In the genomic region with DNA sequence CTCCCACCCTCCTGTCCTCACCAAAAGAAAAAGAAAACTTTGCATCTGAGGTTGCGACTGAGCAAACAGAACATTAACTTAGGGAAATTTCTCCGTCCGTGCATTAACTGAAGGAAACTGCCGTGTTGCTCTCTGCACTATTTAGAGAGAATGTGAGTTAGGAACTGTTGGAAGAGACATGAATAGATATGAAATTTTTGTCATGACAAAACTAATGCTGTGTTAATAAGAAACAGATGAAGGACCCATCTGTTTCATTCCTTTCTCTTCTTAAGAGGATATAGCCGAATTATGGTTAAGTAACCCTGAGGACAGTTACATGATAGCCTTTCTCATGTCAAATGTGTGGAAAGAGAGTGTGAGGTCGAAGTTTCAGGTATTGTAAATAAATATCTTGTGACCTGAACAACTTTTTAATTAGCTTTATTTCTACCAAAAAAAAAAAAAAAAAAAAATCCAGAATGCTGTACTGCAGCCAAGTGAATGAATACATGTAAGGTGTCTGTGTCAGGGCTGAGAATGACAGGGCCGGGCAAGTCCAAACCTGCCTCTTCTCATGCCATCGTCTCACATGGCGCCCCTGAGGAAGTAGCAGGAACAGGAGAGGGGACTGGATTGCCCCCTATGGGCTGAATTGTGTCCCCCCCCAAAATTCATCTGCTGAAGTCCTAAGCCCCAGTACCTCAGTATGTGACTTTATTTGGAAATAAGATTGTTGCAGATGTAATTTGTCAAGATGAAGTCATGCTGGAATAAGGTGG, we compare ENCODE assay signal across 9 cellular contexts. TPM values are rescaled to one million over a fixed set of nuclear protein-coding genes. Genes with fewer than 3 reads are reported as not detected.
DNase-seq lines count a peak whose midpoint lies in the region; ATAC-seq and TF ChIP-seq lines count a peak whose summit lies in the region.
"Had no signal": no experiment of that assay in that cellular context is flagged by ENCODE, and none has a peak within 500 bp of the region (broad histone marks: within the 10 kb centered on the region; RNA-seq: fewer than 3 reads in every experiment).

No MANE protein-coding gene starts in this region.

- CTCF ChIA-PET in WTC11 (lab: Charles Lee): interaction anchor here (0.5 to 0.6 kb wide), 2 partner anchors 24 to 45 kb away, joined by 3 to 6 read pairs; no protein-coding TSS in a partner anchor
- CTCF ChIA-PET in CD4-positive, alpha-beta memory T cell (lab: Charles Lee; ENCODE audit: partially characterized antibody): no interaction called here

- H3K4me3 Mint-ChIP-seq in WTC11 (no peak overlapping the region), mesothelial cell of epicardium (no peak overlapping the region)
- H3K4me3 Mint-ChIP-seq in CD4-positive, alpha-beta memory T cell: no peak overlapping the region

- H3K27ac Mint-ChIP-seq in WTC11 (peak overlapping the region; percentile 14; the same call in 1 of the 2 replicates), mesothelial cell of epicardium (peak overlapping the region; percentile 51)
- no peak overlapping the region for H3K27ac Mint-ChIP-seq in CD4-positive, alpha-beta memory T cell

- H3K36me3 Mint-ChIP-seq in WTC11: peaks cover 2% of the 10 kb centered on the region
- H3K36me3 Mint-ChIP-seq in mesothelial cell of epicardium: peaks cover 1% of the 10 kb centered on the region
- no peaks in the 10 kb centered on the region for H3K36me3 Mint-ChIP-seq in CD4-positive, alpha-beta memory T cell

- POLR2A ChIA-PET in WTC11 (lab: Charles Lee): no interaction called here
- POLR2A ChIA-PET in CD4-positive, alpha-beta memory T cell (lab: Charles Lee; ENCODE audit: partially characterized antibody): no interaction called here

- peak; percentile 70 for DNase-seq in GM03348 (ENCODE audit: low spot score)
- DNase-seq in MG63: peak; percentile 57
- DNase-seq in WTC11 (ENCODE audit: low spot score): no peak
- DNase-seq in mesothelial cell of epicardium (ENCODE audit: low spot score in 2 of 2, unreplicated experiment in 2 of 2): no peak
- DNase-seq in CD4-positive, alpha-beta memory T cell: no peak
- DNase-seq in activated T-cell treated with anti-CD3 and anti-CD28 coated beads, Interleukin-2, amount 50 U/mL, for 48 hours: no peak
- no peak for DNase-seq in activated effector memory CD4-positive, alpha-beta T cell treated with anti-CD3 and anti-CD28 coated beads, Interleukin-2, amount 50 U/mL, for 16 hours
- DNase-seq: stimulated activated CD4-positive, alpha-beta T cell treated with anti-CD3 and anti-CD28 coated beads, Interleukin-4, amount 100 ng/mL, for 4 hours had no signal

- no peaks in the 10 kb centered on the region for H3K36me3 ChIP-seq in MG63
- no peaks in the 10 kb centered on the region for H3K36me3 ChIP-seq in CD4-positive, alpha-beta memory T cell (ENCODE audit: insufficient read depth, low read length)

- H3K27me3 Mint-ChIP-seq in WTC11 (ENCODE audit: low read depth) (peaks cover 18% of the 10 kb centered on the region), mesothelial cell of epicardium (ENCODE audit: low read depth) (no peaks in the 10 kb centered on the region)
- peaks cover 5 to 12% of the 10 kb centered on the region in 2 donors for H3K27me3 Mint-ChIP-seq in CD4-positive, alpha-beta memory T cell

- no peaks in the 10 kb centered on the region for H3K27me3 ChIP-seq in MG63
- no peaks in the 10 kb centered on the region for H3K27me3 ChIP-seq in CD4-positive, alpha-beta memory T cell (ENCODE audit: insufficient read depth, low read length)

- H3K4me1 Mint-ChIP-seq in WTC11 (peaks cover 38% of the 10 kb centered on the region), mesothelial cell of epicardium (peaks cover 21% of the 10 kb centered on the region)
- H3K4me1 Mint-ChIP-seq in CD4-positive, alpha-beta memory T cell: peaks cover 2 to 6% (median 3%) of the 10 kb centered on the region in 4 donors

- ATAC-seq in WTC11 (peak; percentile 32), HG02610 (IDR thresholded peaks at IDR 0.05; ENCODE audit: unreplicated experiment) (no peak)

- H3K9me3 Mint-ChIP-seq in WTC11: peaks cover 5% of the 10 kb centered on the region
- H3K9me3 Mint-ChIP-seq in mesothelial cell of epicardium: peaks cover 5% of the 10 kb centered on the region
- H3K9me3 Mint-ChIP-seq in CD4-positive, alpha-beta memory T cell: peaks cover 0 to 2% (median 0%) of the 10 kb centered on the region in 8 donors

- H3K9me3 ChIP-seq in MG63: no peaks in the 10 kb centered on the region; the same call in 1 of the 2 replicates
- H3K9me3 ChIP-seq in CD4-positive, alpha-beta memory T cell (ENCODE audit: control insufficient read depth in 1 of 2, low read length in 2 of 2): no peaks in the 10 kb centered on the region

- no peak overlapping the region for H3K4me3 ChIP-seq in MG63
- no peak overlapping the region for H3K4me3 ChIP-seq in CD4-positive, alpha-beta memory T cell (ENCODE audit: low read length in 2 of 2)

- no peaks in the 10 kb centered on the region for H3K4me1 ChIP-seq in CD4-positive, alpha-beta memory T cell (ENCODE audit: insufficient read depth, low read length)

- no peak overlapping the region for H3K27ac ChIP-seq in CD4-positive, alpha-beta memory T cell (ENCODE audit: low read depth, low read length)

- TF ChIP-seq CTCF in WTC11 (IDR thresholded peaks at IDR 0.05): no peak
- no peak for TF ChIP-seq CTCF in mesothelial cell of epicardium (IDR thresholded peaks at IDR 0.05; ENCODE audit: unreplicated experiment)

- intact Hi-C loops in CD4-positive, alpha-beta memory T cell (cut with micrococcal nuclease): no loop called here

TF ChIP-seq in WTC11, 78 proteins besides CTCF, POLR2A, EP300 and RAD21 (continues in another document):
- TF ChIP-seq NFATC4 (CRISPR knock-in tag; IDR thresholded peaks at IDR 0.05) (no peak), FOXK1 (CRISPR knock-in tag; IDR thresholded peaks at IDR 0.05) (no peak), ETV6 (CRISPR knock-in tag; IDR thresholded peaks at IDR 0.05) (no peak), GTF2I (CRISPR knock-in tag; conservative IDR thresholded peaks at IDR 0.05) (no peak), CREM (CRISPR knock-in tag; IDR thresholded peaks at IDR 0.05) (no peak), PRRX2 (CRISPR knock-in tag; IDR thresholded peaks at IDR 0.05) (no peak)
- TF ChIP-seq, protein P1, sequence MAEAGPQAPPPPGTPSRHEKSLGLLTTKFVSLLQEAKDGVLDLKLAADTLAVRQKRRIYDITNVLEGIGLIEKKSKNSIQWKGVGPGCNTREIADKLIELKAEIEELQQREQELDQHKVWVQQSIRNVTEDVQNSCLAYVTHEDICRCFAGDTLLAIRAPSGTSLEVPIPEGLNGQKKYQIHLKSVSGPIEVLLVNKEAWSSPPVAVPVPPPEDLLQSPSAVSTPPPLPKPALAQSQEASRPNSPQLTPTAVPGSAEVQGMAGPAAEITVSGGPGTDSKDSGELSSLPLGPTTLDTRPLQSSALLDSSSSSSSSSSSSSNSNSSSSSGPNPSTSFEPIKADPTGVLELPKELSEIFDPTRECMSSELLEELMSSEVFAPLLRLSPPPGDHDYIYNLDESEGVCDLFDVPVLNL (CRISPR knock-in tag; IDR thresholded peaks at IDR 0.05; ENCODE audit: borderline replicate concordance, low read depth): no peak
- TF ChIP-seq, protein P2, sequence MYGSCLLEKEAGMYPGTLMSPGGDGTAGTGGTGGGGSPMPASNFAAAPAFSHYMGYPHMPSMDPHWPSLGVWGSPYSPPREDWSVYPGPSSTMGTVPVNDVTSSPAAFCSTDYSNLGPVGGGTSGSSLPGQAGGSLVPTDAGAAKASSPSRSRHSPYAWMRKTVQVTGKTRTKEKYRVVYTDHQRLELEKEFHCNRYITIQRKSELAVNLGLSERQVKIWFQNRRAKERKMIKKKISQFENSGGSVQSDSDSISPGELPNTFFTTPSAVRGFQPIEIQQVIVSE (CRISPR knock-in tag; IDR thresholded peaks at IDR 0.05; ENCODE audit: borderline replicate concordance): no peak
- TF ChIP-seq, protein P3, sequence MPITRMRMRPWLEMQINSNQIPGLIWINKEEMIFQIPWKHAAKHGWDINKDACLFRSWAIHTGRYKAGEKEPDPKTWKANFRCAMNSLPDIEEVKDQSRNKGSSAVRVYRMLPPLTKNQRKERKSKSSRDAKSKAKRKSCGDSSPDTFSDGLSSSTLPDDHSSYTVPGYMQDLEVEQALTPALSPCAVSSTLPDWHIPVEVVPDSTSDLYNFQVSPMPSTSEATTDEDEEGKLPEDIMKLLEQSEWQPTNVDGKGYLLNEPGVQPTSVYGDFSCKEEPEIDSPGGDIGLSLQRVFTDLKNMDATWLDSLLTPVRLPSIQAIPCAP (CRISPR knock-in tag; IDR thresholded peaks at IDR 0.05): no peak
- TF ChIP-seq, protein P4, sequence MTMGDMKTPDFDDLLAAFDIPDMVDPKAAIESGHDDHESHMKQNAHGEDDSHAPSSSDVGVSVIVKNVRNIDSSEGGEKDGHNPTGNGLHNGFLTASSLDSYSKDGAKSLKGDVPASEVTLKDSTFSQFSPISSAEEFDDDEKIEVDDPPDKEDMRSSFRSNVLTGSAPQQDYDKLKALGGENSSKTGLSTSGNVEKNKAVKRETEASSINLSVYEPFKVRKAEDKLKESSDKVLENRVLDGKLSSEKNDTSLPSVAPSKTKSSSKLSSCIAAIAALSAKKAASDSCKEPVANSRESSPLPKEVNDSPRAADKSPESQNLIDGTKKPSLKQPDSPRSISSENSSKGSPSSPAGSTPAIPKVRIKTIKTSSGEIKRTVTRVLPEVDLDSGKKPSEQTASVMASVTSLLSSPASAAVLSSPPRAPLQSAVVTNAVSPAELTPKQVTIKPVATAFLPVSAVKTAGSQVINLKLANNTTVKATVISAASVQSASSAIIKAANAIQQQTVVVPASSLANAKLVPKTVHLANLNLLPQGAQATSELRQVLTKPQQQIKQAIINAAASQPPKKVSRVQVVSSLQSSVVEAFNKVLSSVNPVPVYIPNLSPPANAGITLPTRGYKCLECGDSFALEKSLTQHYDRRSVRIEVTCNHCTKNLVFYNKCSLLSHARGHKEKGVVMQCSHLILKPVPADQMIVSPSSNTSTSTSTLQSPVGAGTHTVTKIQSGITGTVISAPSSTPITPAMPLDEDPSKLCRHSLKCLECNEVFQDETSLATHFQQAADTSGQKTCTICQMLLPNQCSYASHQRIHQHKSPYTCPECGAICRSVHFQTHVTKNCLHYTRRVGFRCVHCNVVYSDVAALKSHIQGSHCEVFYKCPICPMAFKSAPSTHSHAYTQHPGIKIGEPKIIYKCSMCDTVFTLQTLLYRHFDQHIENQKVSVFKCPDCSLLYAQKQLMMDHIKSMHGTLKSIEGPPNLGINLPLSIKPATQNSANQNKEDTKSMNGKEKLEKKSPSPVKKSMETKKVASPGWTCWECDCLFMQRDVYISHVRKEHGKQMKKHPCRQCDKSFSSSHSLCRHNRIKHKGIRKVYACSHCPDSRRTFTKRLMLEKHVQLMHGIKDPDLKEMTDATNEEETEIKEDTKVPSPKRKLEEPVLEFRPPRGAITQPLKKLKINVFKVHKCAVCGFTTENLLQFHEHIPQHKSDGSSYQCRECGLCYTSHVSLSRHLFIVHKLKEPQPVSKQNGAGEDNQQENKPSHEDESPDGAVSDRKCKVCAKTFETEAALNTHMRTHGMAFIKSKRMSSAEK (CRISPR knock-in tag; IDR thresholded peaks at IDR 0.05; ENCODE audit: borderline replicate concordance): no peak

RNA-seq across cellular contexts. Expression of a gene that starts 35.6 kb away (rescaled TPM):
- total RNA-seq in MG63 (2014; rRNA removed; shearing (Covaris generic); ENCODE audit: low replicate concordance): 9.6 and 10.4 TPM in 2 replicates
- total RNA-seq in WTC11 (2021) (5.4 to 9.2 TPM (median 5.9 TPM) in 3 replicates), mesothelial cell of epicardium (3.2 to 3.8 TPM (median 3.5 TPM) in 3 replicates)
- total RNA-seq in CD4-positive, alpha-beta memory T cell: 1 to 10 TPM; 2.0 to 2.3 TPM
- polyA plus RNA-seq in CD4-positive, alpha-beta memory T cell: under 1 TPM; 0.05 to 0.37 TPM

Comparison
In these comparisons a context has a peak if more than half of its experiments do, and no peak if none do; other contexts are left out.
1. DNase-seq: peak in GM03348 (single experiment) and MG63 (single experiment); none in WTC11 (single experiment), mesothelial cell of epicardium (0 of 2), CD4-positive, alpha-beta memory T cell (0 of 5), activated T-cell treated with anti-CD3 and anti-CD28 coated beads, Interleukin-2, amount 50 U/mL, for 48 hours (0 of 2) and activated effector memory CD4-positive, alpha-beta T cell treated with anti-CD3 and anti-CD28 coated beads, Interleukin-2, amount 50 U/mL, for 16 hours (single experiment).
2. H3K27ac Mint-ChIP-seq: peak in WTC11 (single experiment) and mesothelial cell of epicardium (single experiment); none in CD4-positive, alpha-beta memory T cell (0 of 7).